In genomic region chr6:113627480-113627879, GRCh38 we compare ENCODE assay signal across 17 cellular contexts.
A peak's percentile ranks its signal among the peaks of the same experiment; 100 is the strongest.
DNase-seq lines count a peak whose midpoint lies in the region; ATAC-seq, FAIRE-seq and TF ChIP-seq lines count a peak whose summit lies in the region.
"Had no signal": no experiment of that assay in that cellular context is flagged by ENCODE, and none has a peak within 500 bp of the region (broad histone marks: within the 10 kb centered on the region; RNA-seq: fewer than 3 reads in every experiment).

No MANE protein-coding gene starts in this region.

- peaks cover 76% of the 10 kb centered on the region for H3K4me1 ChIP-seq in GM12878 (ENCODE audit: control insufficient read depth, insufficient read depth, low read length)
- peaks cover 21% of the 10 kb centered on the region for H3K4me1 ChIP-seq in PC-3 (ENCODE audit: insufficient read depth, low read length)
- peaks cover 1 to 13% of the 10 kb centered on the region in 2 donors for H3K4me1 ChIP-seq in aorta (ENCODE audit: control insufficient read depth in 1 of 2, insufficient read depth in 2 of 2, low read length in 2 of 2)
- H3K4me1 ChIP-seq: colonic mucosa had no signal

- peak; percentile 85 to 89; a peak in 3 of 4 replicates for TF ChIP-seq EP300 in GM12878 (IDR thresholded peaks at IDR 0.05; ENCODE audit: borderline replicate concordance in 1 of 2, control insufficient read depth in 1 of 2, low read depth in 2 of 2, low read length in 2 of 2)

- H3K4me2 ChIP-seq in GM12878 (ENCODE audit: control insufficient read depth, insufficient read depth) (peak overlapping the region; percentile 99), PC-3 (ENCODE audit: low read length) (no peak overlapping the region)
- H3K4me2 ChIP-seq: PC-9 had no signal

- H3K4me3 ChIP-seq in GM12878 (peak overlapping the region; percentile 33; the same call in 1 of the 2 replicates), H7 (ENCODE audit: insufficient read depth, low read depth, low read length) (no peak overlapping the region), PC-3 (ENCODE audit: low read length) (no peak overlapping the region), aorta (ENCODE audit: low read length in 2 of 2) (no peak overlapping the region)
- H3K4me3 ChIP-seq: colonic mucosa, PC-9, suprapubic skin had no signal

- WGBS in GM12878 (ENCODE audit: insufficient coverage, insufficient replicate concordance, low lambda C conversion rate, missing lambda C conversion rate), result 0% methylated on average over 2 of the region's 2 CpGs
- WGBS in aorta, 2 donors, result 94 to 96% methylated on average over 2 of the region's 2 CpGs

- H3K79me2 ChIP-seq in GM12878 (ENCODE audit: control insufficient read depth, insufficient read depth, low read length) (peaks cover 29% of the 10 kb centered on the region), PC-3 (ENCODE audit: low read length) (no peaks in the 10 kb centered on the region)

- TF ChIP-seq CTCF in GM12878 (IDR thresholded peaks at IDR 0.05 in 2 of 3, conservative IDR thresholded peaks at IDR 0.05 in 1 of 3; ENCODE audit: control insufficient read depth in 2 of 3, extremely low read depth in 1 of 3, insufficient read depth in 1 of 3, low read depth in 3 of 3, low read length in 3 of 3) (no peak), PC-3 (conservative IDR thresholded peaks at IDR 0.05; ENCODE audit: low read depth, low read length) (no peak)

- in situ Hi-C loops in GM12878 (cut with MboI), result loop anchor here (25.0 kb wide), 2 partner anchors 1790 to 1890 kb away; no protein-coding TSS in a partner anchor

- no peak for TF ChIP-seq RAD21 in GM12878 (IDR thresholded peaks at IDR 0.05; ENCODE audit: insufficient read depth, low read depth, low read length)

- no peaks in the 10 kb centered on the region for H3K9me2 ChIP-seq in PC-3 (replicated peaks; ENCODE audit: low read length)

- intact Hi-C loops in GM12878 (cut with micrococcal nuclease; ENCODE audit: unreplicated experiment), result loop anchor here (5.0 kb wide), 1 partner anchor 250 kb away; no protein-coding TSS in a partner anchor
- intact Hi-C loops in PC-3 (cut with micrococcal nuclease), result no loop called here
- intact Hi-C loops in aorta (cut with DNase I), result no loop called here

- H3F3A ChIP-seq in PC-3 (ENCODE audit: low read length, unreplicated experiment), result no peaks in the 10 kb centered on the region

- no peak for TF ChIP-seq POLR2A in GM12878 (IDR thresholded peaks at IDR 0.05; ENCODE audit: low read depth, low read length)

- no peaks in the 10 kb centered on the region for H3K36me3 ChIP-seq in GM12878 (ENCODE audit: control insufficient read depth in 2 of 2, insufficient read depth in 2 of 2, low read length in 1 of 2)
- H3K36me3 ChIP-seq in H7 (replicated peaks; ENCODE audit: control insufficient read depth, insufficient read depth, low read length), result no peaks in the 10 kb centered on the region
- H3K36me3 ChIP-seq in PC-3 (ENCODE audit: low read depth, low read length), result no peaks in the 10 kb centered on the region
- no peaks in the 10 kb centered on the region for H3K36me3 ChIP-seq in aorta (ENCODE audit: control insufficient read depth in 1 of 2, insufficient read depth in 2 of 2, low read length in 1 of 2)
- H3K36me3 ChIP-seq: colonic mucosa, suprapubic skin had no signal

- H3K9me3 ChIP-seq in GM12878 (replicated peaks; ENCODE audit: control insufficient read depth, insufficient read depth, low read length) (no peaks in the 10 kb centered on the region), PC-3 (ENCODE audit: low read length) (no peaks in the 10 kb centered on the region), aorta (ENCODE audit: control insufficient read depth, low read length) (no peaks in the 10 kb centered on the region)
- H3K9me3 ChIP-seq: colonic mucosa, suprapubic skin had no signal

- BruUV-seq in GM12878 (replicated peaks; lab: Mats Ljungman, UMichigan) (no TSS peak), PC-3 (replicated peaks; lab: Mats Ljungman, UMichigan) (no TSS peak)

- POLR2A ChIA-PET in GM12878 (lab: Charles Lee), result interaction anchor here (1.0 to 15.9 kb wide), 9 partner anchors 7 to 232 kb away, joined by 3 to 304 read pairs (median 7); no protein-coding TSS in a partner anchor
- POLR2A ChIA-PET in PC-3 (lab: Charles Lee; ENCODE audit: unreplicated experiment), result no interaction called here

- FAIRE-seq in GM12878 (lab: Jason Lieb, UNC), result no peak
- FAIRE-seq: astrocyte had no signal

- H3K9ac ChIP-seq in GM12878 (ENCODE audit: control insufficient read depth, insufficient read depth, low read length) (peak overlapping the region; percentile 87), PC-3 (ENCODE audit: low read length) (no peak overlapping the region)

- RAD21 ChIA-PET in GM12878 (lab: Charles Lee; ENCODE audit: unreplicated experiment), result interaction anchor here (0.6 to 14.0 kb wide), 28 partner anchors 9 to 339 kb away, joined by 3 to 395 read pairs (median 4); no protein-coding TSS in a partner anchor

- H3K27me3 ChIP-seq in GM12878 (replicated peaks in 1 of 2; ENCODE audit: control insufficient read depth in 2 of 2, insufficient read depth in 2 of 2, low read length in 1 of 2), result no peaks in the 10 kb centered on the region
- no peaks in the 10 kb centered on the region; the same call in 1 of the 2 replicates for H3K27me3 ChIP-seq in H7 (ENCODE audit: control insufficient read depth, insufficient read depth, low read length)
- H3K27me3 ChIP-seq in PC-3 (ENCODE audit: low read length), result no peaks in the 10 kb centered on the region
- H3K27me3 ChIP-seq in aorta (ENCODE audit: control insufficient read depth in 1 of 2, insufficient read depth in 2 of 2, low read length in 1 of 2), result no peaks in the 10 kb centered on the region
- H3K27me3 ChIP-seq: colonic mucosa, suprapubic skin had no signal

- SMC1A ChIA-PET in GM12878 (lab: Charles Lee; ENCODE audit: uncharacterized antibody, unreplicated experiment), result interaction anchor here (0.6 to 15.5 kb wide), 28 partner anchors 8 to 799 kb away, joined by 3 to 489 read pairs (median 6); no protein-coding TSS in a partner anchor

- H4K20me1 ChIP-seq in GM12878 (ENCODE audit: control insufficient read depth, insufficient read depth) (no peaks in the 10 kb centered on the region), PC-3 (ENCODE audit: low read length) (no peaks in the 10 kb centered on the region)

- DNase-seq in GM12878 (ENCODE audit: low read depth, low spot score), result no peak
- DNase-seq in NCI-H2107 treated with DMSO at 0.1 percent for 48 hours (lab: John Stamatoyannopoulos, UW; ENCODE audit: unreplicated experiment), result no peak
- DNase-seq in H7, result no peak
- DNase-seq in PC-3, result no peak
- no peak for DNase-seq in aorta
- DNase-seq: activated gamma-delta T cell; AML-193; colonic mucosa; Kasumi-1; left colon; PC-9; stimulated activated CD4-positive, alpha-beta T cell treated with anti-CD3 and anti-CD28 coated beads, Interleukin-12 subunit alpha, Interleukin-12 subunit beta, amount 100 ng/mL, for 4 hours had no signal

- H2AFZ ChIP-seq in GM12878 (ENCODE audit: control insufficient read depth, low read depth, low read length), result no peak overlapping the region
- H2AFZ ChIP-seq in PC-3 (ENCODE audit: low read length), result no peak overlapping the region
- H2AFZ ChIP-seq: PC-9 had no signal

- ATAC-seq in GM18858 (IDR thresholded peaks at IDR 0.05; ENCODE audit: unreplicated experiment), result peak; percentile 13
- ATAC-seq in GM21447 (IDR thresholded peaks at IDR 0.05; ENCODE audit: unreplicated experiment), result peak; percentile 17
- ATAC-seq in HG03060 (IDR thresholded peaks at IDR 0.05; ENCODE audit: low read depth, unreplicated experiment), result peak; percentile 18
- peak; percentile 25 for ATAC-seq in GM12878
- no peak for ATAC-seq in PC-3
- ATAC-seq in aorta (ENCODE audit: low FRiP score), result no peak
- ATAC-seq: left colon had no signal

- CTCF ChIA-PET in GM12878 (lab: Yijun Ruan, JAX), result interaction anchor here (0.8 to 15.8 kb wide), 10 partner anchors 9 to 320 kb away, joined by 3 to 146 read pairs (median 4); no protein-coding TSS in a partner anchor
- CTCF ChIA-PET in PC-3 (lab: Charles Lee), result no interaction called here

- peak overlapping the region; percentile 100 for H3K27ac ChIP-seq in GM12878 (ENCODE audit: control insufficient read depth, insufficient read depth)
- no peak overlapping the region for H3K27ac ChIP-seq in PC-3 (ENCODE audit: low read length)
- H3K27ac ChIP-seq in aorta (ENCODE audit: low read depth in 1 of 2, low read length in 2 of 2), result no peak overlapping the region
- H3K27ac ChIP-seq: colonic mucosa, PC-9, suprapubic skin had no signal

TF ChIP-seq in GM12878, 131 proteins besides CTCF, POLR2A, EP300 and RAD21 (continues in another document):
- TF ChIP-seq PRDM15 (CRISPR knock-in tag; IDR thresholded peaks at IDR 0.05) (no peak), IRF4 (IDR thresholded peaks at IDR 0.05; ENCODE audit: low read depth, low read length) (0 out of 2 replicates have a peak, but pooled peaks have one; percentile 54), MEF2A (IDR thresholded peaks at IDR 0.05; ENCODE audit: insufficient read depth, low read depth, low read length) (peak; percentile 76), CREM (IDR thresholded peaks at IDR 0.05; ENCODE audit: low read depth) (peak; percentile 77), BCL11A (IDR thresholded peaks at IDR 0.05; ENCODE audit: low read depth, low read length) (peak; percentile 30; the same call in 1 of the 2 replicates)

Comparison
In these comparisons a context has a peak if more than half of its experiments do, and no peak if none do; other contexts are left out.
1. ATAC-seq: peak in GM18858 (single experiment), GM21447 (single experiment), HG03060 (single experiment) and GM12878 (single experiment); none in PC-3 (single experiment) and aorta (single experiment).